ENCODE assay signal across 25 cellular contexts in genomic region chr7:74064696-74065095, GRCh38. TPM values are rescaled to one million over a fixed set of nuclear protein-coding genes. Genes with fewer than 3 reads are reported as not detected.
"Had no signal": no experiment of that assay in that cellular context is flagged by ENCODE, and none has a peak within 500 bp of the region (broad histone marks: within the 10 kb centered on the region; RNA-seq: fewer than 3 reads in every experiment).

No MANE protein-coding gene starts in this region.

- H3K4me3 Mint-ChIP-seq: memory B cell; natural killer cell; stimulated activated memory B cell treated with anti-CD40 and anti-IgM and Interleukin-4, amounts not matched to agents 10 μg/mL and 1 μg/mL and 100 μg/mL, for 72 hours had no signal

- H3K27me3 ChIP-seq: esophagus muscularis mucosa, foreskin keratinocyte, gastroesophageal sphincter, heart left ventricle, hepatocyte, pancreas, testis, tibial nerve, upper lobe of left lung had no signal

- H3K36me3 Mint-ChIP-seq: memory B cell; natural killer cell; stimulated activated memory B cell treated with anti-CD40 and anti-IgM and Interleukin-4, amounts not matched to agents 10 μg/mL and 1 μg/mL and 100 μg/mL, for 72 hours had no signal

- H3K4me1 ChIP-seq: foreskin keratinocyte had no signal

- DNase-seq: cortex of kidney; foreskin keratinocyte; islet precursor cell; kidney glomerular epithelial cell; left colon; left ventricle myocardium inferior; natural killer cell; occipital lobe; stimulated activated CD4-positive, alpha-beta T cell treated with anti-CD3 and anti-CD28 coated beads, Interleukin-4, amount 100 ng/mL, for 4 hours; stimulated activated naive CD8-positive, alpha-beta T cell treated with anti-CD3 and anti-CD28 coated beads, Interleukin-15, Interleukin-2, amounts not matched to agents 100 U/mL and 50 U/mL, for 24 hours; substantia nigra; testis; upper lobe of left lung had no signal

- H3K4me2 ChIP-seq: hepatocyte, smooth muscle cell had no signal

- H3K4me3 ChIP-seq: esophagus muscularis mucosa, gastroesophageal sphincter, heart left ventricle, hepatocyte, left ventricle myocardium inferior, lung, pancreas, smooth muscle cell, testis, tibial nerve, upper lobe of left lung had no signal

- H3K79me2 ChIP-seq: hepatocyte had no signal

- H3K9me3 ChIP-seq: esophagus muscularis mucosa, gastroesophageal sphincter, heart left ventricle, left ventricle myocardium inferior, pancreas, testis, tibial nerve, upper lobe of left lung had no signal

- H3K9me3 Mint-ChIP-seq: memory B cell; natural killer cell; stimulated activated memory B cell treated with anti-CD40 and anti-IgM and Interleukin-4, amounts not matched to agents 10 μg/mL and 1 μg/mL and 100 μg/mL, for 72 hours had no signal

- H2AFZ ChIP-seq: hepatocyte had no signal

- ATAC-seq: foreskin keratinocyte; gastroesophageal sphincter; heart left ventricle; left colon; natural killer cell; pancreas; sciatic nerve; stimulated activated memory B cell treated with anti-CD40 and anti-IgM and Interleukin-4, amounts not matched to agents 10 μg/mL and 1 μg/mL and 100 μg/mL, for 72 hours; stimulated activated naive CD8-positive, alpha-beta T cell treated with anti-CD3 and anti-CD28 coated beads, Interleukin-15, Interleukin-2, amounts not matched to agents 100 U/mL and 50 U/mL, for 24 hours had no signal

- H3K27ac ChIP-seq: esophagus muscularis mucosa, foreskin keratinocyte, gastroesophageal sphincter, heart left ventricle, hepatocyte, left ventricle myocardium inferior, pancreas, testis, tibial nerve, upper lobe of left lung had no signal

- H3K27ac Mint-ChIP-seq: memory B cell; stimulated activated memory B cell treated with anti-CD40 and anti-IgM and Interleukin-4, amounts not matched to agents 10 μg/mL and 1 μg/mL and 100 μg/mL, for 72 hours had no signal

RNA-seq across cellular contexts. Expression of gene ELN, which starts 36.7 kb away (rescaled TPM):
- total RNA-seq: foreskin keratinocyte, mononuclear cell had no signal
